In the genomic region with DNA sequence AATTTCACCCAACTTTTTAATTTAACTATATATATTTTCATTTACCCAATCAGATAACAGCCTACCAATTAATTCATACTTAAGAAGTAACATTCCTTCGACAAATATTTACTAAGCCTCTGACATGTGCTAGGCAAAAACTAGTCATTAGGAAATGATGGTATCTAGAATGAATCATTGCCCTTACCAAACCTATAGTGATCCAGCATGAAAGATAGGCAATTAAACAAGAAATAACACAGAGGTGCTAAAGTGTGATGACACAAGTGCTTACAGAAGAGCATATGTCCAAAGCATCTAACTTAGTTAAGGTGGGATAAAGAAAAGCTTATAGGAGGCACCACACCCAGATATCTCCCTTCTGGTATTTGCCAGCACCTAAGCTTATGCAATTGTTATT, we compare ENCODE assay signal across 17 cellular contexts.
"Had no signal": no experiment of that assay in that cellular context is flagged by ENCODE, and none has a peak within 500 bp of the region (broad histone marks: within the 10 kb centered on the region; RNA-seq: fewer than 3 reads in every experiment).

No MANE protein-coding gene starts in this region.

- H3K4me1 ChIP-seq: uterus had no signal

- H3K27ac ChIP-seq: ascending aorta, tibial artery, uterus had no signal

- H3K36me3 ChIP-seq: ascending aorta, tibial artery, uterus had no signal

- H3K27me3 Mint-ChIP-seq: activated CD4-positive, alpha-beta memory T cell treated with anti-CD3 and anti-CD28 coated beads for 36 hours; effector memory CD8-positive, alpha-beta T cell had no signal

- H3K27ac Mint-ChIP-seq: activated CD4-positive, alpha-beta memory T cell treated with anti-CD3 and anti-CD28 coated beads for 36 hours; activated naive CD8-positive, alpha-beta T cell treated with anti-CD3 and anti-CD28 coated beads, Interleukin-2, amount 10 ng/mL, durations not matched to agents 7 days and 5 days; effector memory CD8-positive, alpha-beta T cell; immature natural killer cell; naive thymus-derived CD4-positive, alpha-beta T cell; stimulated activated effector memory CD8-positive, alpha-beta T cell treated with anti-CD3 and anti-CD28 coated beads, Interleukin-12 subunit alpha, Interleukin-12 subunit beta, amount 100 ng/mL, for 72 hours; T-helper 2 cell treated with Interferon-gamma antibody and Interleukin-4, amounts not matched to agents 5 μg/mL and 100 μg/mL, for 36 hours had no signal

- DNase-seq: activated CD4-positive, alpha-beta memory T cell treated with anti-CD3 and anti-CD28 coated beads for 36 hours; activated CD4-positive, CD25-positive, alpha-beta regulatory T cell treated with anti-CD3 and anti-CD28 coated beads, Interleukin-2, amount 50 U/mL, for 72 hours; activated gamma-delta T cell; activated naive CD8-positive, alpha-beta T cell treated with anti-CD3 and anti-CD28 coated beads, Interleukin-2, amount 10 ng/mL, durations not matched to agents 7 days and 5 days; activated T-cell treated with anti-CD3 and anti-CD28 coated beads, Interleukin-2, amount 50 U/mL, for 48 hours; caudate nucleus; cortex of kidney; effector memory CD8-positive, alpha-beta T cell; immature natural killer cell; naive thymus-derived CD4-positive, alpha-beta T cell; right cardiac atrium; tibial artery; uterus had no signal

- H3K4me2 ChIP-seq: smooth muscle cell had no signal

- H3K9me3 ChIP-seq: ascending aorta, tibial artery, uterus had no signal

- H3K4me1 Mint-ChIP-seq: activated naive CD8-positive, alpha-beta T cell treated with anti-CD3 and anti-CD28 coated beads, Interleukin-2, amount 10 ng/mL, durations not matched to agents 7 days and 5 days; immature natural killer cell; naive thymus-derived CD4-positive, alpha-beta T cell; stimulated activated effector memory CD8-positive, alpha-beta T cell treated with anti-CD3 and anti-CD28 coated beads, Interleukin-12 subunit alpha, Interleukin-12 subunit beta, amount 100 ng/mL, for 72 hours had no signal

- H3K4me3 Mint-ChIP-seq: activated CD4-positive, alpha-beta memory T cell treated with anti-CD3 and anti-CD28 coated beads for 36 hours; activated naive CD8-positive, alpha-beta T cell treated with anti-CD3 and anti-CD28 coated beads, Interleukin-2, amount 10 ng/mL, durations not matched to agents 7 days and 5 days; effector memory CD8-positive, alpha-beta T cell; immature natural killer cell; naive thymus-derived CD4-positive, alpha-beta T cell; stimulated activated effector memory CD8-positive, alpha-beta T cell treated with anti-CD3 and anti-CD28 coated beads, Interleukin-12 subunit alpha, Interleukin-12 subunit beta, amount 100 ng/mL, for 72 hours; T-helper 2 cell treated with Interferon-gamma antibody and Interleukin-4, amounts not matched to agents 5 μg/mL and 100 μg/mL, for 36 hours had no signal

- H3K27me3 ChIP-seq: ascending aorta, tibial artery, uterus had no signal

- H3K9me3 Mint-ChIP-seq: activated CD4-positive, alpha-beta memory T cell treated with anti-CD3 and anti-CD28 coated beads for 36 hours; activated naive CD8-positive, alpha-beta T cell treated with anti-CD3 and anti-CD28 coated beads, Interleukin-2, amount 10 ng/mL, durations not matched to agents 7 days and 5 days; naive thymus-derived CD4-positive, alpha-beta T cell; T-helper 2 cell treated with Interferon-gamma antibody and Interleukin-4, amounts not matched to agents 5 μg/mL and 100 μg/mL, for 36 hours had no signal

- H3K36me3 Mint-ChIP-seq: activated CD4-positive, alpha-beta memory T cell treated with anti-CD3 and anti-CD28 coated beads for 36 hours; activated naive CD8-positive, alpha-beta T cell treated with anti-CD3 and anti-CD28 coated beads, Interleukin-2, amount 10 ng/mL, durations not matched to agents 7 days and 5 days; immature natural killer cell; naive thymus-derived CD4-positive, alpha-beta T cell; stimulated activated effector memory CD8-positive, alpha-beta T cell treated with anti-CD3 and anti-CD28 coated beads, Interleukin-12 subunit alpha, Interleukin-12 subunit beta, amount 100 ng/mL, for 72 hours had no signal

- ATAC-seq: effector memory CD8-positive, alpha-beta T cell; naive thymus-derived CD4-positive, alpha-beta T cell; right cardiac atrium; stimulated activated effector memory CD8-positive, alpha-beta T cell treated with anti-CD3 and anti-CD28 coated beads, Interleukin-12 subunit alpha, Interleukin-12 subunit beta, amount 100 ng/mL, for 72 hours had no signal

- H3K4me3 ChIP-seq: ascending aorta, smooth muscle cell, tibial artery, uterus had no signal
